ENCODE assay signal across 19 cellular contexts in the genomic region with DNA sequence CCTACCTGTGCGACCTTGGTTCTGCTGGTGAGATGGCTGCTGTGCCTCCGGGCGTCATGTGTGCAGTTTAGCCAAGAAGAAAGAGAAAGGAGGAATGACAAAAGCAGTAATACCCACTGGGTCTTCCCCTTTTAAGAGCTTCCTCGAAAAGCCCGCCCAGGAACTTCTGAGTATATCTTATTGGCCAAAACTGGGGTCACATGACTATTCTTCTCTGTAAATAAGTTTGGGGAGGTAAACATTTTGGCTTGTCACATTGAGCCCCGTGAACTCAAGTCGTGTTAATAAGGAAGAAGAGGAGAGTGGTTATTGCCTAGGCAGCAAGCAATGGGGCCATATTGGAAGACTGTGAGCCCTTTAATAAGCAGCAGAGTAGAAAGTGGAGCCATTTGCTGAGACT.
DNase-seq lines count a peak whose midpoint lies in the region; ATAC-seq and TF ChIP-seq lines count a peak whose summit lies in the region.
"Had no signal": no experiment of that assay in that cellular context is flagged by ENCODE, and none has a peak within 500 bp of the region (broad histone marks: within the 10 kb centered on the region; RNA-seq: fewer than 3 reads in every experiment).

No MANE protein-coding gene starts in this region.

- intact Hi-C loops in cardiac septum (cut with DNase I) (no loop called here), Right ventricle myocardium superior (cut with DNase I) (no loop called here), esophagus muscularis mucosa (cut with DNase I) (no loop called here)

- H3K4me1 Mint-ChIP-seq in neural progenitor cell = peaks cover 3% of the 10 kb centered on the region
- H3K4me1 Mint-ChIP-seq: B cell had no signal

- no peaks in the 10 kb centered on the region for H3K9me3 Mint-ChIP-seq in neural progenitor cell
- H3K9me3 Mint-ChIP-seq: CD4-positive, alpha-beta T cell; CD8-positive, alpha-beta T cell had no signal

- no peak overlapping the region for H3K9ac ChIP-seq in neural progenitor cell
- H3K9ac ChIP-seq: BLaER1 treated with 17β-estradiol and CSF1 and Interleukin-3, amounts not matched to agents 10 nM and 100 nM had no signal

- peaks cover 0 to 3% (median 0%) of the 10 kb centered on the region in 4 donors for H3K4me1 ChIP-seq in esophagus muscularis mucosa
- H3K4me1 ChIP-seq in neural progenitor cell = no peaks in the 10 kb centered on the region
- H3K4me1 ChIP-seq: BLaER1 treated with 17β-estradiol and CSF1 and Interleukin-3, amounts not matched to agents 10 nM and 100 nM had no signal

- no peaks in the 10 kb centered on the region for H3K36me3 ChIP-seq in esophagus muscularis mucosa
- H3K36me3 ChIP-seq in neural progenitor cell = no peaks in the 10 kb centered on the region
- H3K36me3 ChIP-seq: BLaER1 treated with 17β-estradiol and CSF1 and Interleukin-3, amounts not matched to agents 10 nM and 100 nM had no signal

- no peak overlapping the region for H2AFZ ChIP-seq in neural progenitor cell (replicated peaks)

- peaks cover 2% of the 10 kb centered on the region for H3K27me3 Mint-ChIP-seq in neural progenitor cell (ENCODE audit: insufficient read depth, low read depth)

- ATAC-seq in Right ventricle myocardium superior (ENCODE audit: poor library complexity) = no peak
- ATAC-seq: A549; CD8-positive, alpha-beta T cell; GM12878 had no signal

- H4K20me1 ChIP-seq in neural progenitor cell (ENCODE audit: low read depth) = no peaks in the 10 kb centered on the region
- H4K20me1 ChIP-seq: BLaER1 treated with 17β-estradiol and CSF1 and Interleukin-3, amounts not matched to agents 10 nM and 100 nM had no signal

- H3K79me2 ChIP-seq in neural progenitor cell (ENCODE audit: low read depth) = no peaks in the 10 kb centered on the region

- no peaks in the 10 kb centered on the region for H3K36me3 Mint-ChIP-seq in neural progenitor cell
- H3K36me3 Mint-ChIP-seq: CD8-positive, alpha-beta T cell had no signal

- H3K9me3 ChIP-seq in esophagus muscularis mucosa = no peaks in the 10 kb centered on the region
- no peaks in the 10 kb centered on the region for H3K9me3 ChIP-seq in neural progenitor cell (ENCODE audit: low read depth)
- H3K9me3 ChIP-seq: A549; BLaER1 treated with 17β-estradiol and CSF1 and Interleukin-3, amounts not matched to agents 10 nM and 100 nM; Caco-2 had no signal

- no peak overlapping the region for H3K4me3 Mint-ChIP-seq in neural progenitor cell
- H3K4me3 Mint-ChIP-seq: B cell; CD4-positive, alpha-beta T cell; CD8-positive, alpha-beta T cell had no signal

- H3K27me3 ChIP-seq in esophagus muscularis mucosa (no peaks in the 10 kb centered on the region), neural progenitor cell (no peaks in the 10 kb centered on the region)
- H3K27me3 ChIP-seq: BLaER1 treated with 17β-estradiol and CSF1 and Interleukin-3, amounts not matched to agents 10 nM and 100 nM had no signal

- no peak overlapping the region for H3K27ac Mint-ChIP-seq in neural progenitor cell
- H3K27ac Mint-ChIP-seq: B cell; CD4-positive, alpha-beta T cell; CD8-positive, alpha-beta T cell had no signal

- H3K27ac ChIP-seq in esophagus muscularis mucosa (replicated peaks in 1 of 4) = no peak overlapping the region
- H3K27ac ChIP-seq in neural progenitor cell = no peak overlapping the region
- H3K27ac ChIP-seq: 22Rv1; A549; BLaER1 treated with 17β-estradiol and CSF1 and Interleukin-3, amounts not matched to agents 10 nM and 100 nM; C4-2B had no signal

- H3K4me3 ChIP-seq in esophagus muscularis mucosa (no peak overlapping the region), neural progenitor cell (no peak overlapping the region)
- H3K4me3 ChIP-seq: A549; BLaER1 treated with 17β-estradiol and CSF1 and Interleukin-3, amounts not matched to agents 10 nM and 100 nM; GM12878 had no signal

- no peak for TF ChIP-seq CTCF in esophagus muscularis mucosa (IDR thresholded peaks at IDR 0.05)
- TF ChIP-seq CTCF in neural progenitor cell (IDR thresholded peaks at IDR 0.05) = no peak

- no peak overlapping the region for H3K4me2 ChIP-seq in neural progenitor cell
- H3K4me2 ChIP-seq: A549; BLaER1 treated with 17β-estradiol and CSF1 and Interleukin-3, amounts not matched to agents 10 nM and 100 nM had no signal

- TF ChIP-seq EP300 in esophagus muscularis mucosa (IDR thresholded peaks at IDR 0.05) = no peak

- DNase-seq in cardiac septum (ENCODE audit: low spot score) (peak; percentile 14), Right ventricle myocardium superior (no peak), OCI-M1 (lab: John Stamatoyannopoulos, UW) (peak; percentile 25), esophagus muscularis mucosa (ENCODE audit: extremely low spot score) (peak; percentile 31), neural progenitor cell (ENCODE audit: low spot score) (no peak), NCI-H1092 treated with DMSO at 0.1 percent for 48 hours (lab: John Stamatoyannopoulos, UW) (no peak)
- DNase-seq: AML-193; Caco-2; Calu3; CD4-positive, alpha-beta T cell; CD8-positive, alpha-beta T cell; DMS79 treated with DMSO at 0.1 percent for 48 hours; GDM1 had no signal

- TF ChIP-seq POLR2A in esophagus muscularis mucosa (IDR thresholded peaks at IDR 0.05; ENCODE audit: low read depth) = no peak

- no peaks in the 10 kb centered on the region for H3F3A ChIP-seq in neural progenitor cell (ENCODE audit: low read depth)

- WGBS in esophagus muscularis mucosa = 87% methylated on average over 7 of the region's 7 CpGs

Comparison
In these comparisons a context has a peak if more than half of its experiments do, and no peak if none do; other contexts are left out.
1. DNase-seq: peak in cardiac septum (single experiment), OCI-M1 (single experiment) and esophagus muscularis mucosa (single experiment); none in Right ventricle myocardium superior (single experiment), neural progenitor cell (single experiment) and NCI-H1092 treated with DMSO at 0.1 percent for 48 hours (single experiment).